18 cellular contexts compared by ENCODE assay signal in genomic region chr18:59810183-59810582, GRCh38.
"Had no signal": no experiment of that assay in that cellular context is flagged by ENCODE, and none has a peak within 500 bp of the region (broad histone marks: within the 10 kb centered on the region; RNA-seq: fewer than 3 reads in every experiment).

No MANE protein-coding gene starts in this region.

- H3K27ac ChIP-seq: body of pancreas, coronary artery, gastrocnemius medialis, testis, upper lobe of right lung had no signal

- H3K4me3 ChIP-seq: body of pancreas, coronary artery, gastrocnemius medialis, testis, upper lobe of right lung had no signal

- H3K9me3 Mint-ChIP-seq: activated T-helper 2 cell treated with anti-CD3 and anti-CD28 coated beads, Interferon-gamma antibody, Interleukin-2, Interleukin-4, amounts not matched to agents 10 μg/mL and 5 μg/mL and 100 μg/mL, durations not matched to agents 14 hours and 24 hours and 36 hours; neural crest cell; stimulated activated naive CD8-positive, alpha-beta T cell treated with anti-CD3 and anti-CD28 coated beads, Interleukin-15, Interleukin-2, amounts not matched to agents 100 ng/mL and 50 ng/mL, for 24 hours had no signal

- H3K9me3 ChIP-seq: body of pancreas, gastrocnemius medialis, testis, upper lobe of right lung had no signal

- H3K4me1 Mint-ChIP-seq: neural crest cell had no signal

- H3K4me1 ChIP-seq: body of pancreas, gastrocnemius medialis, testis, upper lobe of right lung had no signal

- ATAC-seq: body of pancreas, gastrocnemius medialis, upper lobe of right lung had no signal

- DNase-seq: activated CD4-positive, alpha-beta T cell treated with anti-CD3 and anti-CD28 coated beads, Interleukin-2, amount 50 U/mL, for 1 hour; activated CD4-positive, CD25-positive, alpha-beta regulatory T cell; activated naive CD4-positive, alpha-beta T cell treated with anti-CD3 and anti-CD28 coated beads, Interleukin-2, amount 50 U/mL, for 16 hours; activated T-cell treated with anti-CD3 and anti-CD28 coated beads for 4 hours; body of pancreas; central memory CD4-positive, alpha-beta T cell; effector CD8-positive, alpha-beta T cell; gastrocnemius medialis; islet precursor cell; stimulated activated CD4-positive, alpha-beta T cell treated with anti-CD3 and anti-CD28 coated beads, Interleukin-4, amount 100 ng/mL, for 1 hour; stimulated activated CD8-positive, alpha-beta memory T cell treated with anti-CD3 and anti-CD28 coated beads, Interleukin-4, amount 100 ng/mL, for 48 hours; testis; upper lobe of right lung had no signal

- FAIRE-seq: TTC549 had no signal

- H3K27ac Mint-ChIP-seq: activated T-helper 2 cell treated with anti-CD3 and anti-CD28 coated beads, Interferon-gamma antibody, Interleukin-2, Interleukin-4, amounts not matched to agents 10 μg/mL and 5 μg/mL and 100 μg/mL, durations not matched to agents 14 hours and 24 hours and 36 hours; stimulated activated naive CD8-positive, alpha-beta T cell treated with anti-CD3 and anti-CD28 coated beads, Interleukin-15, Interleukin-2, amounts not matched to agents 100 ng/mL and 50 ng/mL, for 24 hours had no signal

- H3K4me3 Mint-ChIP-seq: neural crest cell; stimulated activated naive CD8-positive, alpha-beta T cell treated with anti-CD3 and anti-CD28 coated beads, Interleukin-15, Interleukin-2, amounts not matched to agents 100 ng/mL and 50 ng/mL, for 24 hours had no signal

- H3K36me3 ChIP-seq: gastrocnemius medialis, upper lobe of right lung had no signal

- H3K27me3 ChIP-seq: body of pancreas, gastrocnemius medialis, testis, upper lobe of right lung had no signal
